ENCODE assay signal across 1 cellular context in genomic region chr7:106717997-106718871, GRCh38.
TF ChIP-seq lines count a peak whose summit lies in the region.

No MANE protein-coding gene starts in this region.

TF ChIP-seq in K562, 482 proteins besides CTCF, POLR2A, EP300 and RAD21 (continued from another document and continues in another):
- TF ChIP-seq MXD1 (CRISPR knock-in tag; IDR thresholded peaks at IDR 0.05; ENCODE audit: borderline replicate concordance, poor library complexity, severe bottlenecking) (no peak), CBFA2T3 (IDR thresholded peaks at IDR 0.05) (peak; percentile 85), SNRNP70 (optimal IDR thresholded peaks at IDR 0.05; ENCODE audit: low read depth, low read length) (no peak), DACH1 (IDR thresholded peaks at IDR 0.05; ENCODE audit: partially characterized antibody) (peak; percentile 100), FOXM1 (IDR thresholded peaks at IDR 0.05; ENCODE audit: low read depth) (peak; percentile 82), FOXM1 (CRISPR knock-in tag; IDR thresholded peaks at IDR 0.05; ENCODE audit: low read depth) (0 out of 2 replicates have a peak, but pooled peaks have one; percentile 34), ETV1 (tag; conservative IDR thresholded peaks at IDR 0.05; ENCODE audit: low read depth) (peak; percentile 98), NR4A1 (CRISPR knock-in tag; IDR thresholded peaks at IDR 0.05) (no peak), NR4A1 (tag; IDR thresholded peaks at IDR 0.05) (no peak), ZNF764 (CRISPR knock-in tag; IDR thresholded peaks at IDR 0.05; ENCODE audit: low read depth) (no peak), MAZ (CRISPR knock-in tag; conservative IDR thresholded peaks at IDR 0.05 in 1 of 2, IDR thresholded peaks at IDR 0.05 in 1 of 2) (peak; percentile 27 to 39; a peak in 2 of 4 replicates), PREB (CRISPR knock-in tag; IDR thresholded peaks at IDR 0.05) (no peak), ZNF224 (CRISPR knock-in tag; IDR thresholded peaks at IDR 0.05) (no peak), BDP1 (IDR thresholded peaks at IDR 0.05; ENCODE audit: insufficient read depth, insufficient read length) (no peak), ADNP (tag; IDR thresholded peaks at IDR 0.05) (peak; percentile 59; the same call in 1 of the 2 replicates), ZNF77 (CRISPR knock-in tag; IDR thresholded peaks at IDR 0.05) (no peak), CC2D1A (IDR thresholded peaks at IDR 0.05) (no peak), SIN3A (IDR thresholded peaks at IDR 0.05; ENCODE audit: borderline replicate concordance in 2 of 2, control insufficient read depth in 1 of 2, low read depth in 2 of 2, low read length in 2 of 2) (no peak), TCF15 (CRISPR knock-in tag; IDR thresholded peaks at IDR 0.05) (no peak), ZNF143 (CRISPR knock-in tag; IDR thresholded peaks at IDR 0.05) (no peak), EHMT2 (IDR thresholded peaks at IDR 0.05) (peak; percentile 60; the same call in 1 of the 2 replicates), ELF1 (tag; IDR thresholded peaks at IDR 0.05) (peak; percentile 49), KLF13 (tag; IDR thresholded peaks at IDR 0.05; ENCODE audit: borderline replicate concordance, low read depth) (no peak), SMARCE1 (IDR thresholded peaks at IDR 0.05) (peak; percentile 100), MEF2D (tag; conservative IDR thresholded peaks at IDR 0.05; ENCODE audit: low read depth) (peak; percentile 87), ZFX (CRISPR knock-in tag; IDR thresholded peaks at IDR 0.05) (no peak), WHSC1 (IDR thresholded peaks at IDR 0.05; ENCODE audit: low read length) (no peak), TEAD1 (CRISPR knock-in tag; IDR thresholded peaks at IDR 0.05) (peak; percentile 91 to 94), RREB1 (CRISPR knock-in tag; IDR thresholded peaks at IDR 0.05) (no peak), IRF2 (CRISPR knock-in tag; IDR thresholded peaks at IDR 0.05) (no peak), SMARCA5 (IDR thresholded peaks at IDR 0.05) (no peak), CSDE1 (IDR thresholded peaks at IDR 0.05) (no peak), GTF2F1 (IDR thresholded peaks at IDR 0.05; ENCODE audit: low read depth, low read length) (no peak), ZNF780A (CRISPR knock-in tag; IDR thresholded peaks at IDR 0.05) (no peak), TFAP4 (CRISPR knock-in tag; IDR thresholded peaks at IDR 0.05; ENCODE audit: borderline replicate concordance) (peak; percentile 63; the same call in 1 of the 2 replicates), POLR2AphosphoS2 (IDR thresholded peaks at IDR 0.05; ENCODE audit: low read length) (no peak), MYBL2 (IDR thresholded peaks at IDR 0.05; ENCODE audit: low read depth) (no peak; the same call in 1 of the 2 replicates), MYBL2 (CRISPR knock-in tag; IDR thresholded peaks at IDR 0.05; ENCODE audit: borderline replicate concordance) (no peak), HDAC6 (IDR thresholded peaks at IDR 0.05; ENCODE audit: low read depth, low read length) (no peak), NFYB (IDR thresholded peaks at IDR 0.05; ENCODE audit: extremely low read depth, insufficient read length) (no peak)
- TF ChIP-seq, protein P1, sequence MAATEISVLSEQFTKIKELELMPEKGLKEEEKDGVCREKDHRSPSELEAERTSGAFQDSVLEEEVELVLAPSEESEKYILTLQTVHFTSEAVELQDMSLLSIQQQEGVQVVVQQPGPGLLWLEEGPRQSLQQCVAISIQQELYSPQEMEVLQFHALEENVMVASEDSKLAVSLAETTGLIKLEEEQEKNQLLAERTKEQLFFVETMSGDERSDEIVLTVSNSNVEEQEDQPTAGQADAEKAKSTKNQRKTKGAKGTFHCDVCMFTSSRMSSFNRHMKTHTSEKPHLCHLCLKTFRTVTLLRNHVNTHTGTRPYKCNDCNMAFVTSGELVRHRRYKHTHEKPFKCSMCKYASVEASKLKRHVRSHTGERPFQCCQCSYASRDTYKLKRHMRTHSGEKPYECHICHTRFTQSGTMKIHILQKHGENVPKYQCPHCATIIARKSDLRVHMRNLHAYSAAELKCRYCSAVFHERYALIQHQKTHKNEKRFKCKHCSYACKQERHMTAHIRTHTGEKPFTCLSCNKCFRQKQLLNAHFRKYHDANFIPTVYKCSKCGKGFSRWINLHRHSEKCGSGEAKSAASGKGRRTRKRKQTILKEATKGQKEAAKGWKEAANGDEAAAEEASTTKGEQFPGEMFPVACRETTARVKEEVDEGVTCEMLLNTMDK (IDR thresholded peaks at IDR 0.05; ENCODE audit: borderline replicate concordance, insufficient read depth, low read depth, low read length, poor library complexity, severe bottlenecking): no peak
- TF ChIP-seq, protein P2, sequence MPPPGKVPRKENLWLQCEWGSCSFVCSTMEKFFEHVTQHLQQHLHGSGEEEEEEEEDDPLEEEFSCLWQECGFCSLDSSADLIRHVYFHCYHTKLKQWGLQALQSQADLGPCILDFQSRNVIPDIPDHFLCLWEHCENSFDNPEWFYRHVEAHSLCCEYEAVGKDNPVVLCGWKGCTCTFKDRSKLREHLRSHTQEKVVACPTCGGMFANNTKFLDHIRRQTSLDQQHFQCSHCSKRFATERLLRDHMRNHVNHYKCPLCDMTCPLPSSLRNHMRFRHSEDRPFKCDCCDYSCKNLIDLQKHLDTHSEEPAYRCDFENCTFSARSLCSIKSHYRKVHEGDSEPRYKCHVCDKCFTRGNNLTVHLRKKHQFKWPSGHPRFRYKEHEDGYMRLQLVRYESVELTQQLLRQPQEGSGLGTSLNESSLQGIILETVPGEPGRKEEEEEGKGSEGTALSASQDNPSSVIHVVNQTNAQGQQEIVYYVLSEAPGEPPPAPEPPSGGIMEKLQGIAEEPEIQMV (tag; conservative IDR thresholded peaks at IDR 0.05; ENCODE audit: low read depth): no peak
- TF ChIP-seq, protein P3, sequence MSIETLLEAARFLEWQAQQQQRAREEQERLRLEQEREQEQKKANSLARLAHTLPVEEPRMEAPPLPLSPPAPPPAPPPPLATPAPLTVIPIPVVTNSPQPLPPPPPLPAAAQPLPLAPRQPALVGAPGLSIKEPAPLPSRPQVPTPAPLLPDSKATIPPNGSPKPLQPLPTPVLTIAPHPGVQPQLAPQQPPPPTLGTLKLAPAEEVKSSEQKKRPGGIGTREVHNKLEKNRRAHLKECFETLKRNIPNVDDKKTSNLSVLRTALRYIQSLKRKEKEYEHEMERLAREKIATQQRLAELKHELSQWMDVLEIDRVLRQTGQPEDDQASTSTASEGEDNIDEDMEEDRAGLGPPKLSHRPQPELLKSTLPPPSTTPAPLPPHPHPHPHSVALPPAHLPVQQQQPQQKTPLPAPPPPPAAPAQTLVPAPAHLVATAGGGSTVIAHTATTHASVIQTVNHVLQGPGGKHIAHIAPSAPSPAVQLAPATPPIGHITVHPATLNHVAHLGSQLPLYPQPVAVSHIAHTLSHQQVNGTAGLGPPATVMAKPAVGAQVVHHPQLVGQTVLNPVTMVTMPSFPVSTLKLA (conservative IDR thresholded peaks at IDR 0.05): peak; percentile 58 to 75; a peak in 3 of 4 replicates
- TF ChIP-seq, protein P4, sequence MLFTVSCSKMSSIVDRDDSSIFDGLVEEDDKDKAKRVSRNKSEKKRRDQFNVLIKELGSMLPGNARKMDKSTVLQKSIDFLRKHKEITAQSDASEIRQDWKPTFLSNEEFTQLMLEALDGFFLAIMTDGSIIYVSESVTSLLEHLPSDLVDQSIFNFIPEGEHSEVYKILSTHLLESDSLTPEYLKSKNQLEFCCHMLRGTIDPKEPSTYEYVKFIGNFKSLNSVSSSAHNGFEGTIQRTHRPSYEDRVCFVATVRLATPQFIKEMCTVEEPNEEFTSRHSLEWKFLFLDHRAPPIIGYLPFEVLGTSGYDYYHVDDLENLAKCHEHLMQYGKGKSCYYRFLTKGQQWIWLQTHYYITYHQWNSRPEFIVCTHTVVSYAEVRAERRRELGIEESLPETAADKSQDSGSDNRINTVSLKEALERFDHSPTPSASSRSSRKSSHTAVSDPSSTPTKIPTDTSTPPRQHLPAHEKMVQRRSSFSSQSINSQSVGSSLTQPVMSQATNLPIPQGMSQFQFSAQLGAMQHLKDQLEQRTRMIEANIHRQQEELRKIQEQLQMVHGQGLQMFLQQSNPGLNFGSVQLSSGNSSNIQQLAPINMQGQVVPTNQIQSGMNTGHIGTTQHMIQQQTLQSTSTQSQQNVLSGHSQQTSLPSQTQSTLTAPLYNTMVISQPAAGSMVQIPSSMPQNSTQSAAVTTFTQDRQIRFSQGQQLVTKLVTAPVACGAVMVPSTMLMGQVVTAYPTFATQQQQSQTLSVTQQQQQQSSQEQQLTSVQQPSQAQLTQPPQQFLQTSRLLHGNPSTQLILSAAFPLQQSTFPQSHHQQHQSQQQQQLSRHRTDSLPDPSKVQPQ (CRISPR knock-in tag; IDR thresholded peaks at IDR 0.05; ENCODE audit: borderline replicate concordance): no peak
- TF ChIP-seq, protein P5, sequence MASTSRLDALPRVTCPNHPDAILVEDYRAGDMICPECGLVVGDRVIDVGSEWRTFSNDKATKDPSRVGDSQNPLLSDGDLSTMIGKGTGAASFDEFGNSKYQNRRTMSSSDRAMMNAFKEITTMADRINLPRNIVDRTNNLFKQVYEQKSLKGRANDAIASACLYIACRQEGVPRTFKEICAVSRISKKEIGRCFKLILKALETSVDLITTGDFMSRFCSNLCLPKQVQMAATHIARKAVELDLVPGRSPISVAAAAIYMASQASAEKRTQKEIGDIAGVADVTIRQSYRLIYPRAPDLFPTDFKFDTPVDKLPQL (IDR thresholded peaks at IDR 0.05; ENCODE audit: extremely low read depth, insufficient read length): no peak
- TF ChIP-seq, protein P6, sequence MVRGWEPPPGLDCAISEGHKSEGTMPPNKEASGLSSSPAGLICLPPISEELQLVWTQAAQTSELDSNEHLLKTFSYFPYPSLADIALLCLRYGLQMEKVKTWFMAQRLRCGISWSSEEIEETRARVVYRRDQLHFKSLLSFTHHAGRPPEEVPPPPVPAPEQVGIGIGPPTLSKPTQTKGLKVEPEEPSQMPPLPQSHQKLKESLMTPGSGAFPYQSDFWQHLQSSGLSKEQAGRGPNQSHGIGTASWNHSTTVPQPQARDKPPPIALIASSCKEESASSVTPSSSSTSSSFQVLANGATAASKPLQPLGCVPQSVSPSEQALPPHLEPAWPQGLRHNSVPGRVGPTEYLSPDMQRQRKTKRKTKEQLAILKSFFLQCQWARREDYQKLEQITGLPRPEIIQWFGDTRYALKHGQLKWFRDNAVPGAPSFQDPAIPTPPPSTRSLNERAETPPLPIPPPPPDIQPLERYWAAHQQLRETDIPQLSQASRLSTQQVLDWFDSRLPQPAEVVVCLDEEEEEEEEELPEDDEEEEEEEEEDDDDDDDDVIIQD (CRISPR knock-in tag; IDR thresholded peaks at IDR 0.05): no peak
